ENCODE assay signal across 8 cellular contexts in genomic region chr19:9406798-9407352, GRCh38. TPM values are rescaled to one million over a fixed set of nuclear protein-coding genes. Genes with fewer than 3 reads are reported as not detected.
A peak's percentile ranks its signal among the peaks of the same experiment; 100 is the strongest.
DNase-seq lines count a peak whose midpoint lies in the region; ATAC-seq, FAIRE-seq and TF ChIP-seq lines count a peak whose summit lies in the region.

No MANE protein-coding gene starts in this region.

- FAIRE-seq in D721Med (lab: Jason Lieb, UNC): no peak

- H3K27ac ChIP-seq in foreskin keratinocyte: no peak overlapping the region

- H3K27me3 ChIP-seq in foreskin keratinocyte: no peaks in the 10 kb centered on the region

- ATAC-seq in foreskin keratinocyte (peak; percentile 94), GM21515 (IDR thresholded peaks at IDR 0.05; ENCODE audit: unreplicated experiment) (no peak), GM18502 (IDR thresholded peaks at IDR 0.05; ENCODE audit: poor library complexity, unreplicated experiment) (no peak)

- H3K4me1 ChIP-seq in foreskin keratinocyte: no peaks in the 10 kb centered on the region

- no peak for TF ChIP-seq CTCF in D721Med (IDR thresholded peaks at IDR 0.05; ENCODE audit: insufficient read depth, missing control alignments)
- TF ChIP-seq CTCF in foreskin keratinocyte (conservative IDR thresholded peaks at IDR 0.05): no peak

- DNase-seq in D721Med (ENCODE audit: insufficient read length, low spot score) (peak; percentile 72), NCI-H446 treated with DMSO at 0.1 percent for 48 hours (lab: John Stamatoyannopoulos, UW) (peak; percentile 23), foreskin keratinocyte (peak; percentile 75 to 87), putamen (ENCODE audit: low spot score) (peak; percentile 56), NCI-H345 treated with DMSO at 0.1 percent for 48 hours (lab: John Stamatoyannopoulos, UW; ENCODE audit: unreplicated experiment) (no peak)
- peak; percentile 57 to 63 for DNase-seq in activated T-cell treated with anti-CD3 and anti-CD28 coated beads, Interleukin-2, amount 50 U/mL, for 48 hours

RNA-seq across cellular contexts. Expression of gene ZNF266, which starts 28.5 kb away (rescaled TPM):
- 11.0 and 12.4 TPM in 2 replicates for total RNA-seq in foreskin keratinocyte
- 4.9 and 6.2 TPM in 2 replicates for polyA plus RNA-seq in foreskin keratinocyte

RNA-seq across cellular contexts. Expression of gene ZNF177, which starts 44.1 kb away (rescaled TPM):
- 0.49 and 0.51 TPM in 2 replicates for total RNA-seq in foreskin keratinocyte
- 0.53 and 0.76 TPM in 2 replicates for polyA plus RNA-seq in foreskin keratinocyte
